In the genomic region with DNA sequence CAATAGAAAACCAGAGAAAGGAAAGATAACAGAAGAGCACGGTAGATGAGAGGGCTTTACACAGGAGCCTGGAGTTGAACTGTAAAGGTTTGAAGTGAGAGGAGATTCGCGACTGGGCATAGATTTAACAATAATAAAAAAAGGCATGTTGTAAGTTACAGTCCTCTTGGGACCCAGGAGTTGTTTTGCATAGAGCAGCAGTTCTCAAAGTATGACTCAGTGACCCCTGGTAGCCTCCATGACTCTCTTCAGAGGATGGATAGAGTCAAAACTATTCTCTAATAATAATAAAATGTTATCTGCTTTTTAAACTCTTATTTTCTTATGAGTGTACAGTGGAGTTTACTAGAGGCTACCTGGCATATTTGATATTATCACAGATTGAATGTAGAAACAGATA, we compare ENCODE assay signal across 17 cellular contexts.
DNase-seq lines count a peak whose midpoint lies in the region; ATAC-seq and TF ChIP-seq lines count a peak whose summit lies in the region.
"Had no signal": no experiment of that assay in that cellular context is flagged by ENCODE, and none has a peak within 500 bp of the region (broad histone marks: within the 10 kb centered on the region; RNA-seq: fewer than 3 reads in every experiment).

No MANE protein-coding gene starts in this region.

- H3K36me3 Mint-ChIP-seq in activated CD8-positive, alpha-beta memory T cell treated with anti-CD3 and anti-CD28 coated beads, Interleukin-2, amount 10 ng/mL, durations not matched to agents 7 days and 5 days: no peaks in the 10 kb centered on the region

- no peaks in the 10 kb centered on the region for H3K4me1 Mint-ChIP-seq in activated CD8-positive, alpha-beta memory T cell treated with anti-CD3 and anti-CD28 coated beads, Interleukin-2, amount 10 ng/mL, durations not matched to agents 7 days and 5 days

- DNase-seq in LHCN-M2 (ENCODE audit: low read depth): peak; percentile 12
- DNase-seq in fibroblast of the aortic adventitia (ENCODE audit: low read depth): peak; percentile 33
- no peak for DNase-seq in NCI-H2171 treated with DMSO at 0.1 percent for 48 hours (lab: John Stamatoyannopoulos, UW)
- no peak for DNase-seq in activated CD8-positive, alpha-beta memory T cell treated with anti-CD3 and anti-CD28 coated beads, Interleukin-2, amount 10 ng/mL, durations not matched to agents 7 days and 5 days
- DNase-seq in activated CD4-positive, alpha-beta T cell treated with anti-CD3 and anti-CD28 coated beads, Interleukin-2, amount 50 U/mL, for 48 hours: no peak
- DNase-seq: NCI-H1694 treated with DMSO at 0.1 percent for 48 hours, NCI-H2107, NCI-H226, NCI-H524, PC-3, RPMI8226, SHP77 treated with DMSO at 0.1 percent for 48 hours had no signal

- H3K27ac Mint-ChIP-seq in activated CD8-positive, alpha-beta memory T cell treated with anti-CD3 and anti-CD28 coated beads, Interleukin-2, amount 10 ng/mL, durations not matched to agents 7 days and 5 days: no peak overlapping the region

- CTCF ChIA-PET in activated CD8-positive, alpha-beta memory T cell treated with anti-CD3 and anti-CD28 coated beads, Interleukin-2, amount 10 ng/mL, durations not matched to agents 7 days and 5 days (lab: Charles Lee): no interaction called here

- no peak overlapping the region for H3K4me3 Mint-ChIP-seq in activated CD8-positive, alpha-beta memory T cell treated with anti-CD3 and anti-CD28 coated beads, Interleukin-2, amount 10 ng/mL, durations not matched to agents 7 days and 5 days

- ATAC-seq in GM18861 (IDR thresholded peaks at IDR 0.05; ENCODE audit: unreplicated experiment) (peak; percentile 35), HG02571 (IDR thresholded peaks at IDR 0.05; ENCODE audit: unreplicated experiment) (no peak)
- ATAC-seq in activated CD8-positive, alpha-beta memory T cell treated with anti-CD3 and anti-CD28 coated beads, Interleukin-2, amount 10 ng/mL, durations not matched to agents 7 days and 5 days: no peak
- ATAC-seq: K562, PC-3, SK-N-SH treated with all-trans-retinoic acid at 6 μM for 48 hours had no signal

- no peak overlapping the region for H3K4me3 ChIP-seq in fibroblast of the aortic adventitia (ENCODE audit: low read depth, low read length)
- H3K4me3 ChIP-seq: HAP-1, K562 had no signal

- no peaks in the 10 kb centered on the region for H3K9me3 Mint-ChIP-seq in activated CD8-positive, alpha-beta memory T cell treated with anti-CD3 and anti-CD28 coated beads, Interleukin-2, amount 10 ng/mL, durations not matched to agents 7 days and 5 days (ENCODE audit: low read depth)

- TF ChIP-seq CTCF in fibroblast of the aortic adventitia (IDR thresholded peaks at IDR 0.05; ENCODE audit: insufficient read depth, low read length): no peak

- peaks cover 4% of the 10 kb centered on the region for H3K27me3 Mint-ChIP-seq in activated CD8-positive, alpha-beta memory T cell treated with anti-CD3 and anti-CD28 coated beads, Interleukin-2, amount 10 ng/mL, durations not matched to agents 7 days and 5 days

Comparison
In these comparisons a context has a peak if more than half of its experiments do, and no peak if none do; other contexts are left out.
1. DNase-seq: peak in LHCN-M2 (single experiment) and fibroblast of the aortic adventitia (single experiment); none in NCI-H2171 treated with DMSO at 0.1 percent for 48 hours (single experiment), activated CD8-positive, alpha-beta memory T cell treated with anti-CD3 and anti-CD28 coated beads, Interleukin-2, amount 10 ng/mL, durations not matched to agents 7 days and 5 days (single experiment) and activated CD4-positive, alpha-beta T cell treated with anti-CD3 and anti-CD28 coated beads, Interleukin-2, amount 50 U/mL, for 48 hours (0 of 2).